In the genomic region with DNA sequence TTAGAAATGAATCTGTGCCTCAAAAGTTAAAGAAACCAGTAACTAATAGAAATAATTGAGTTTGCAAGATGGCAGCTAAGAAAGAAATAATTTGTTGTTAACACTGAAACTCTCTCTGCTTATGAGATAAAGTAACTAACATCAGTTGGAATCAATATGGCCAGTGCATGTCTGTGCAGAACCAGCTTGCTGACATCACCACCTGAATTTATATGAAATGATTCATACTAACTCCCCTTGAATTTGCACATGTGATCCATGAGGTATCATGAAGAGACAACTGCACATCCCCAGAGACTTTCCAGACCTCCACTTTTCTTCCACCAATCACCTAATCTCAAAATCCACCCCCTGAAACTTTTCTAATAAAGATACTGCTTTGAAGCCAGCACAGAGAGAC, we compare ENCODE assay signal across 18 cellular contexts. TPM values are rescaled to one million over a fixed set of nuclear protein-coding genes. Genes with fewer than 3 reads are reported as not detected.
DNase-seq lines count a peak whose midpoint lies in the region; FAIRE-seq and TF ChIP-seq lines count a peak whose summit lies in the region.
"Had no signal": no experiment of that assay in that cellular context is flagged by ENCODE, and none has a peak within 500 bp of the region (broad histone marks: within the 10 kb centered on the region; RNA-seq: fewer than 3 reads in every experiment).

No MANE protein-coding gene starts in this region.

- TF ChIP-seq POLR2A in adrenal gland (IDR thresholded peaks at IDR 0.05) (no peak), erythroblast (IDR thresholded peaks at IDR 0.05; ENCODE audit: low read length) (no peak)

- H3K27ac ChIP-seq in RWPE1, result no peak overlapping the region
- H3K27ac ChIP-seq in OCI-LY7 (ENCODE audit: low read depth, low read length, poor library complexity, severe bottlenecking), result no peak overlapping the region
- no peak overlapping the region for H3K27ac ChIP-seq in adrenal gland
- H3K27ac ChIP-seq: A549 had no signal

- intact Hi-C loops in OCI-LY7 (cut with micrococcal nuclease; ENCODE audit: unreplicated experiment) (no loop called here), adrenal gland (cut with DNase I) (loop anchor here in 1 of 2 donors (10.0 kb wide), 1 partner anchor 188 kb away; no protein-coding TSS in a partner anchor)

- H3K4me2 ChIP-seq in OCI-LY7 (ENCODE audit: low read length), result no peak overlapping the region
- H3K4me2 ChIP-seq: A549 had no signal

- H3K9me3 ChIP-seq in OCI-LY7 (ENCODE audit: low read length) (no peaks in the 10 kb centered on the region), adrenal gland (replicated peaks in 1 of 3) (no peaks in the 10 kb centered on the region)
- H3K9me3 ChIP-seq: A549, Caco-2 had no signal

- no peak for FAIRE-seq in bronchial epithelial cell (lab: Jason Lieb, UNC)
- FAIRE-seq: A549, GM18507 had no signal

- H4K20me1 ChIP-seq in OCI-LY7 (ENCODE audit: insufficient read depth, low read length), result no peaks in the 10 kb centered on the region

- CTCF ChIA-PET in RWPE1 (lab: Yijun Ruan, JAX), result no interaction called here
- CTCF ChIA-PET in OCI-LY7 (lab: Charles Lee; ENCODE audit: unreplicated experiment), result no interaction called here

- no peak overlapping the region for H2AFZ ChIP-seq in OCI-LY7 (ENCODE audit: low read length)

- TF ChIP-seq CTCF in RWPE1 (conservative IDR thresholded peaks at IDR 0.05; ENCODE audit: low read depth) (no peak), bronchial epithelial cell (IDR thresholded peaks at IDR 0.05; ENCODE audit: insufficient read depth, low read length, severe bottlenecking) (no peak), fibroblast of mammary gland (conservative IDR thresholded peaks at IDR 0.05; ENCODE audit: control insufficient read depth, insufficient read depth, low read depth, low read length) (no peak), OCI-LY7 (conservative IDR thresholded peaks at IDR 0.05; ENCODE audit: low read length) (no peak), adrenal gland (IDR thresholded peaks at IDR 0.05) (no peak)

- POLR2A ChIA-PET in RWPE1 (lab: Yijun Ruan, JAX; ENCODE audit: low non-redundant PET) (no interaction called here), OCI-LY7 (lab: Charles Lee) (no interaction called here)

- H3K79me2 ChIP-seq in OCI-LY7 (ENCODE audit: insufficient read depth, low read depth, low read length), result no peaks in the 10 kb centered on the region

- BruUV-seq in OCI-LY7 (replicated peaks; lab: Mats Ljungman, UMichigan), result no TSS peak

- DNase-seq in RWPE1 (ENCODE audit: low spot score) (peak; percentile 11), bronchial epithelial cell (ENCODE audit: low read depth) (peak; percentile 89), fibroblast of mammary gland (ENCODE audit: low read depth) (peak; percentile 30), OCI-LY7 (ENCODE audit: low spot score) (no peak), adrenal gland (no peak), erythroblast (lab: John Stamatoyannopoulos, UW) (no peak)
- DNase-seq: Caco-2; CD8-positive, alpha-beta memory T cell; GOT3; H9; KG1 had no signal

- no peaks in the 10 kb centered on the region for H3K27me3 ChIP-seq in bronchial epithelial cell (ENCODE audit: control insufficient read depth, insufficient read depth, low read length)
- H3K27me3 ChIP-seq in adrenal gland, result no peaks in the 10 kb centered on the region

- H3K36me3 ChIP-seq in bronchial epithelial cell (ENCODE audit: control insufficient read depth, insufficient read depth, low read length) (no peaks in the 10 kb centered on the region), OCI-LY7 (ENCODE audit: insufficient read depth, low read length) (no peaks in the 10 kb centered on the region), adrenal gland (replicated peaks in 1 of 2) (no peaks in the 10 kb centered on the region)

- no peaks in the 10 kb centered on the region for H3K9me2 ChIP-seq in OCI-LY7 (ENCODE audit: insufficient read depth, low read length)

- H3K4me3 ChIP-seq in bronchial epithelial cell (ENCODE audit: low read depth, low read length), result no peak overlapping the region
- no peak overlapping the region for H3K4me3 ChIP-seq in fibroblast of mammary gland (ENCODE audit: control insufficient read depth, low read depth, low read length)
- no peak overlapping the region for H3K4me3 ChIP-seq in OCI-LY7 (ENCODE audit: low read depth, low read length, poor library complexity, severe bottlenecking)
- no peak overlapping the region for H3K4me3 ChIP-seq in adrenal gland
- H3K4me3 ChIP-seq: A549 had no signal

- H3K4me1 ChIP-seq in OCI-LY7 (ENCODE audit: insufficient read depth, low read length, poor library complexity, severe bottlenecking) (peaks cover 20% of the 10 kb centered on the region), adrenal gland (replicated peaks in 1 of 2) (no peaks in the 10 kb centered on the region)
- H3K4me1 ChIP-seq: A549, Caco-2 had no signal

RNA-seq across cellular contexts. Expression of gene SLC25A38, which starts 10.3 kb away (rescaled TPM):
- 12.2 and 21.9 TPM in 2 replicates for total RNA-seq in bronchial epithelial cell
- 22.8 and 32.6 TPM in 2 replicates for total RNA-seq in OCI-LY7 (2014; rRNA removed; shearing (Covaris generic))
- total RNA-seq in OCI-LY7 (2022), result 35.4 and 35.5 TPM in 2 replicates
- 10 to 100 TPM; 34.2 to 67.2 (median 48.1) TPM for total RNA-seq in adrenal gland
- 10 to 100 TPM; 38.3 to 70.6 (median 45.9) TPM for polyA plus RNA-seq in adrenal gland

RNA-seq across cellular contexts. Expression of gene RPSA, which starts 33.7 kb away (rescaled TPM):
- total RNA-seq in bronchial epithelial cell (2,916 and 3,451 TPM in 2 replicates), OCI-LY7 (2022) (1,952 and 2,115 TPM in 2 replicates), adrenal gland (100 to 1,000 TPM; 525 to 928 (median 720) TPM)
- total RNA-seq in OCI-LY7 (2014; rRNA removed; shearing (Covaris generic)), result 2,776 and 2,813 TPM in 2 replicates
- polyA plus RNA-seq in adrenal gland, result 1,000 to 10,000 TPM; 1,002 to 1,751 (median 1,313) TPM

RNA-seq across cellular contexts. Expression of gene CCR8, which starts 43.3 kb away (rescaled TPM):
- total RNA-seq in bronchial epithelial cell (not detected in 2 replicates), OCI-LY7 (2022) (not detected in 2 replicates), adrenal gland (not detected)
- not detected in 2 replicates for total RNA-seq in OCI-LY7 (2014; rRNA removed; shearing (Covaris generic))
- polyA plus RNA-seq in adrenal gland, result not detected
- total RNA-seq: Caco-2, Daoy had no signal
- polyA plus RNA-seq: A549, AG04450, BJ, CD14-positive monocyte, IgD-negative memory B cell had no signal

Comparison
In these comparisons a context has a peak if more than half of its experiments do, and no peak if none do; other contexts are left out.
1. DNase-seq: peak in RWPE1 (single experiment), bronchial epithelial cell (single experiment) and fibroblast of mammary gland (single experiment); none in OCI-LY7 (single experiment), adrenal gland (0 of 7) and erythroblast (0 of 2).